Comparison of ENCODE assay signal across 1 cellular context in the genomic region with DNA sequence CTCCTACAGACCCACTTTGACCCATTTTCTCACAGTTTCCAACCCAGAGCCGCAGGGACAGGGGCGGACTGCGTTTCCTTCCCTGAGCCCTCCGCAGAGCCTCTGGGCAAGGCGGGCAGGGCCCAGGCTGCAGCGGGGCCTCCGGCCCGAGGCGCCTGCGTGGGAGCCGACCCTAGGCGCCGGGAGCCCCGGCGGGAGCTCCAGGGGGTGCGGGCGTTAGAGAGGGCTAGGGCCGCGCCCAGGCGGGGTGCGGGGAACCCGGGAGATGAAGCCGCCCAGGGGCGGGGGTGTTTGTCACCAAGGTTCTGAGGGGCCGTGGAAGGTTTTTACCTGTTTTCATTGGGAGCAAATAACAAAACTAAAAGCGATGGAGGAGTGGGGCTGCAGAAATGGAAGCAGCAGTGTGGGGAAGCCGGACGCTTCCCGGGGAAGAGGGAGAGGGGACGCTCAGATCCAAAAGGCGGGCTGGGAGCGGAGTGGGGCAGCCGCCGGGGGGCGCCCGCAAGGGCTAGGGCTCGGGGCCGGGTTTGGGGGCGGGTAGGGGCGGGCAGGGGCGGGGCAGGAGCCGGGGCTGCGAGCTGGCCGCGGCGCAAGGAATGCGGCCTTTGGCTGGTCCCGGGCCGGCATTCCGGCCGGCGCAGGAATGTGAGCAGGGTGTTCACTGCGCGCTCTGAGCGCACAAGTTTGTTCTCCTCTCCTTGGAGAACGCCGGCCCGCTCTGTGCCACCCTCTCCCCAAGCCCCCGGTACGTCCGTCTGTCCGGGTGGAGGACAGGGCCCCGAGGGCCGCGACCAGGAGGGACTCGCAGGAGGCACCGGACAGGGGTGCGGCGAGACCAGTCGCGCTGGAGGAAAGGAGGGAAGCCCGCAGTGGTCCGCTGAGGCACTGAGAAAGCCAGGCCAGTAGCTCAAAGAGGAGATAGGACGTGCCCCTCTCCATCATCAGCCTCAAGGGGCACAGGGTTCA.
TF ChIP-seq lines count a peak whose summit lies in the region.

No MANE protein-coding gene starts in this region.

TF ChIP-seq in HepG2, 621 proteins besides CTCF, POLR2A, EP300 and RAD21 (continued from another document and continues in another):
- TF ChIP-seq, protein P1, sequence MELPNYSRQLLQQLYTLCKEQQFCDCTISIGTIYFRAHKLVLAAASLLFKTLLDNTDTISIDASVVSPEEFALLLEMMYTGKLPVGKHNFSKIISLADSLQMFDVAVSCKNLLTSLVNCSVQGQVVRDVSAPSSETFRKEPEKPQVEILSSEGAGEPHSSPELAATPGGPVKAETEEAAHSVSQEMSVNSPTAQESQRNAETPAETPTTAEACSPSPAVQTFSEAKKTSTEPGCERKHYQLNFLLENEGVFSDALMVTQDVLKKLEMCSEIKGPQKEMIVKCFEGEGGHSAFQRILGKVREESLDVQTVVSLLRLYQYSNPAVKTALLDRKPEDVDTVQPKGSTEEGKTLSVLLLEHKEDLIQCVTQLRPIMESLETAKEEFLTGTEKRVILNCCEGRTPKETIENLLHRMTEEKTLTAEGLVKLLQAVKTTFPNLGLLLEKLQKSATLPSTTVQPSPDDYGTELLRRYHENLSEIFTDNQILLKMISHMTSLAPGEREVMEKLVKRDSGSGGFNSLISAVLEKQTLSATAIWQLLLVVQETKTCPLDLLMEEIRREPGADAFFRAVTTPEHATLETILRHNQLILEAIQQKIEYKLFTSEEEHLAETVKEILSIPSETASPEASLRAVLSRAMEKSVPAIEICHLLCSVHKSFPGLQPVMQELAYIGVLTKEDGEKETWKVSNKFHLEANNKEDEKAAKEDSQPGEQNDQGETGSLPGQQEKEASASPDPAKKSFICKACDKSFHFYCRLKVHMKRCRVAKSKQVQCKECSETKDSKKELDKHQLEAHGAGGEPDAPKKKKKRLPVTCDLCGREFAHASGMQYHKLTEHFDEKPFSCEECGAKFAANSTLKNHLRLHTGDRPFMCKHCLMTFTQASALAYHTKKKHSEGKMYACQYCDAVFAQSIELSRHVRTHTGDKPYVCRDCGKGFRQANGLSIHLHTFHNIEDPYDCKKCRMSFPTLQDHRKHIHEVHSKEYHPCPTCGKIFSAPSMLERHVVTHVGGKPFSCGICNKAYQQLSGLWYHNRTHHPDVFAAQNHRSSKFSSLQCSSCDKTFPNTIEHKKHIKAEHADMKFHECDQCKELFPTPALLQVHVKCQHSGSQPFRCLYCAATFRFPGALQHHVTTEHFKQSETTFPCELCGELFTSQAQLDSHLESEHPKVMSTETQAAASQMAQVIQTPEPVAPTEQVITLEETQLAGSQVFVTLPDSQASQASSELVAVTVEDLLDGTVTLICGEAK (IDR thresholded peaks at IDR 0.05): no peak
- TF ChIP-seq, protein P1 (CRISPR knock-in tag; IDR thresholded peaks at IDR 0.05): no peak
- TF ChIP-seq ZBTB7B (CRISPR knock-in tag; IDR thresholded peaks at IDR 0.05): no peak
- no peak for TF ChIP-seq KDM6A (CRISPR knock-in tag; IDR thresholded peaks at IDR 0.05; ENCODE audit: low read depth)
- TF ChIP-seq, protein P2, sequence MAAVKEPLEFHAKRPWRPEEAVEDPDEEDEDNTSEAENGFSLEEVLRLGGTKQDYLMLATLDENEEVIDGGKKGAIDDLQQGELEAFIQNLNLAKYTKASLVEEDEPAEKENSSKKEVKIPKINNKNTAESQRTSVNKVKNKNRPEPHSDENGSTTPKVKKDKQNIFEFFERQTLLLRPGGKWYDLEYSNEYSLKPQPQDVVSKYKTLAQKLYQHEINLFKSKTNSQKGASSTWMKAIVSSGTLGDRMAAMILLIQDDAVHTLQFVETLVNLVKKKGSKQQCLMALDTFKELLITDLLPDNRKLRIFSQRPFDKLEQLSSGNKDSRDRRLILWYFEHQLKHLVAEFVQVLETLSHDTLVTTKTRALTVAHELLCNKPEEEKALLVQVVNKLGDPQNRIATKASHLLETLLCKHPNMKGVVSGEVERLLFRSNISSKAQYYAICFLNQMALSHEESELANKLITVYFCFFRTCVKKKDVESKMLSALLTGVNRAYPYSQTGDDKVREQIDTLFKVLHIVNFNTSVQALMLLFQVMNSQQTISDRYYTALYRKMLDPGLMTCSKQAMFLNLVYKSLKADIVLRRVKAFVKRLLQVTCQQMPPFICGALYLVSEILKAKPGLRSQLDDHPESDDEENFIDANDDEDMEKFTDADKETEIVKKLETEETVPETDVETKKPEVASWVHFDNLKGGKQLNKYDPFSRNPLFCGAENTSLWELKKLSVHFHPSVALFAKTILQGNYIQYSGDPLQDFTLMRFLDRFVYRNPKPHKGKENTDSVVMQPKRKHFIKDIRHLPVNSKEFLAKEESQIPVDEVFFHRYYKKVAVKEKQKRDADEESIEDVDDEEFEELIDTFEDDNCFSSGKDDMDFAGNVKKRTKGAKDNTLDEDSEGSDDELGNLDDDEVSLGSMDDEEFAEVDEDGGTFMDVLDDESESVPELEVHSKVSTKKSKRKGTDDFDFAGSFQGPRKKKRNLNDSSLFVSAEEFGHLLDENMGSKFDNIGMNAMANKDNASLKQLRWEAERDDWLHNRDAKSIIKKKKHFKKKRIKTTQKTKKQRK (IDR thresholded peaks at IDR 0.05; ENCODE audit: low read length): no peak
- TF ChIP-seq ZKSCAN8 (CRISPR knock-in tag; IDR thresholded peaks at IDR 0.05; ENCODE audit: borderline replicate concordance): no peak
- no peak for TF ChIP-seq ZFP36L1 (CRISPR knock-in tag; IDR thresholded peaks at IDR 0.05)
- no peak for TF ChIP-seq CENPX (CRISPR knock-in tag; IDR thresholded peaks at IDR 0.05)
- TF ChIP-seq ZZZ3 (CRISPR knock-in tag; IDR thresholded peaks at IDR 0.05; ENCODE audit: borderline replicate concordance): no peak
- no peak for TF ChIP-seq ZNF556 (CRISPR knock-in tag; IDR thresholded peaks at IDR 0.05; ENCODE audit: borderline replicate concordance)
- TF ChIP-seq ZNF776 (CRISPR knock-in tag; IDR thresholded peaks at IDR 0.05): peak; percentile 36; the same call in 1 of the 2 replicates
- no peak for TF ChIP-seq ZNF180 (CRISPR knock-in tag; IDR thresholded peaks at IDR 0.05; ENCODE audit: borderline replicate concordance, low read depth)
- TF ChIP-seq SALL1 (CRISPR knock-in tag; IDR thresholded peaks at IDR 0.05): peak; percentile 42; the same call in 1 of the 2 replicates
- TF ChIP-seq BCL3 (CRISPR knock-in tag; IDR thresholded peaks at IDR 0.05): no peak
- no peak for TF ChIP-seq ZNF724P (CRISPR knock-in tag; IDR thresholded peaks at IDR 0.05; ENCODE audit: borderline replicate concordance)
- no peak for TF ChIP-seq CC2D1A (CRISPR knock-in tag; IDR thresholded peaks at IDR 0.05)
- TF ChIP-seq ZEB1 (IDR thresholded peaks at IDR 0.05; ENCODE audit: insufficient replicate concordance, low read depth): no peak
- no peak for TF ChIP-seq CSRNP2 (CRISPR knock-in tag; conservative IDR thresholded peaks at IDR 0.05; ENCODE audit: low read depth)
- TF ChIP-seq ZNF703 (CRISPR knock-in tag; IDR thresholded peaks at IDR 0.05; ENCODE audit: borderline replicate concordance): no peak
- no peak for TF ChIP-seq ZNF547 (CRISPR knock-in tag; IDR thresholded peaks at IDR 0.05)
- no peak for TF ChIP-seq NFRKB (IDR thresholded peaks at IDR 0.05)
- TF ChIP-seq IRX3 (CRISPR knock-in tag; IDR thresholded peaks at IDR 0.05; ENCODE audit: borderline replicate concordance, low read depth): no peak
- TF ChIP-seq MEIS1 (CRISPR knock-in tag; IDR thresholded peaks at IDR 0.05; ENCODE audit: borderline replicate concordance): 0 out of 2 replicates have a peak, but pooled peaks have one; percentile 34
- no peak for TF ChIP-seq ZNF121 (CRISPR knock-in tag; IDR thresholded peaks at IDR 0.05)
- TF ChIP-seq DNMT3B (CRISPR knock-in tag; conservative IDR thresholded peaks at IDR 0.05): no peak
- TF ChIP-seq ATF7-NPFF (CRISPR knock-in tag; IDR thresholded peaks at IDR 0.05; ENCODE audit: low read depth): no peak
- TF ChIP-seq, protein P3, sequence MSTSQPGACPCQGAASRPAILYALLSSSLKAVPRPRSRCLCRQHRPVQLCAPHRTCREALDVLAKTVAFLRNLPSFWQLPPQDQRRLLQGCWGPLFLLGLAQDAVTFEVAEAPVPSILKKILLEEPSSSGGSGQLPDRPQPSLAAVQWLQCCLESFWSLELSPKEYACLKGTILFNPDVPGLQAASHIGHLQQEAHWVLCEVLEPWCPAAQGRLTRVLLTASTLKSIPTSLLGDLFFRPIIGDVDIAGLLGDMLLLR (CRISPR knock-in tag; IDR thresholded peaks at IDR 0.05): peak; percentile 63; the same call in 1 of the 2 replicates
- TF ChIP-seq TBX3 (IDR thresholded peaks at IDR 0.05; ENCODE audit: borderline replicate concordance): no peak
- no peak for TF ChIP-seq HNRNPL (IDR thresholded peaks at IDR 0.05; ENCODE audit: low read depth, low read length)
- no peak for TF ChIP-seq SMARCC2 (IDR thresholded peaks at IDR 0.05)
- TF ChIP-seq, protein P4, sequence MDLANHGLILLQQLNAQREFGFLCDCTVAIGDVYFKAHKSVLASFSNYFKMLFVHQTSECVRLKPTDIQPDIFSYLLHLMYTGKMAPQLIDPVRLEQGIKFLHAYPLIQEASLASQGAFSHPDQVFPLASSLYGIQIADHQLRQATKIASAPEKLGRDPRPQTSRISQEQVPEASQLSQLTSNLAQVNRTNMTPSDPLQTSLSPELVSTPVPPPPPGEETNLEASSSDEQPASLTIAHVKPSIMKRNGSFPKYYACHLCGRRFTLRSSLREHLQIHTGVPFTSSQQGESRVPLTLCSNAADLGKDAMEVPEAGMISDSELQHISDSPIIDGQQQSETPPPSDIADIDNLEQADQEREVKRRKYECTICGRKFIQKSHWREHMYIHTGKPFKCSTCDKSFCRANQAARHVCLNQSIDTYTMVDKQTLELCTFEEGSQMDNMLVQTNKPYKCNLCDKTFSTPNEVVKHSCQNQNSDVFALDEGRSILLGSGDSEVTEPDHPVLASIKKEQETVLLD (CRISPR knock-in tag; IDR thresholded peaks at IDR 0.05; ENCODE audit: low read depth): no peak
- TF ChIP-seq HMGA1 (CRISPR knock-in tag; conservative IDR thresholded peaks at IDR 0.05): no peak
- no peak for TF ChIP-seq PHB2 (IDR thresholded peaks at IDR 0.05; ENCODE audit: partially characterized antibody)
- no peak for TF ChIP-seq ZSCAN20 (CRISPR knock-in tag; IDR thresholded peaks at IDR 0.05; ENCODE audit: borderline replicate concordance)
